Comparison of ENCODE assay signal across 1 cellular context in genomic region chr19:38838986-38839761, GRCh38.
TF ChIP-seq lines count a peak whose summit lies in the region.

No MANE protein-coding gene starts in this region.

TF ChIP-seq in WTC11, 78 proteins besides CTCF, POLR2A, EP300 and RAD21 (continued from another document):
- TF ChIP-seq ATF2 (CRISPR knock-in tag; IDR thresholded peaks at IDR 0.05; ENCODE audit: borderline replicate concordance, low read depth) = no peak
